ENCODE assay signal across 9 cellular contexts in genomic region chr20:32574296-32575226, GRCh38. TPM values are rescaled to one million over a fixed set of nuclear protein-coding genes. Genes with fewer than 3 reads are reported as not detected.
DNase-seq lines count a peak whose midpoint lies in the region; ATAC-seq and TF ChIP-seq lines count a peak whose summit lies in the region.
"Had no signal": no experiment of that assay in that cellular context is flagged by ENCODE, and none has a peak within 500 bp of the region (broad histone marks: within the 10 kb centered on the region; RNA-seq: fewer than 3 reads in every experiment).

No MANE protein-coding gene starts in this region.

- H3K4me3 ChIP-seq in AG04449 (ENCODE audit: low read depth, low read length), result no peak overlapping the region

- peak; percentile 49 for DNase-seq in AG04449 (ENCODE audit: low read depth, low spot score)
- peak; percentile 30 for DNase-seq in HS-27A (ENCODE audit: low read depth)
- no peak for DNase-seq in activated CD4-positive, alpha-beta T cell treated with anti-CD3 and anti-CD28 coated beads, Interleukin-2, amount 10 ng/mL, durations not matched to agents 7 days and 5 days
- DNase-seq in foreskin melanocyte, result peak; percentile 12
- peak; percentile 28 to 33 for DNase-seq in stimulated activated CD8-positive, alpha-beta memory T cell treated with anti-CD3 and anti-CD28 coated beads, Interleukin-2, amount 100 ng/mL, for 48 hours (ENCODE audit: low read depth in 2 of 2)
- DNase-seq: activated naive CD8-positive, alpha-beta T cell treated with anti-CD3 and anti-CD28 coated beads, Interleukin-2, amount 10 ng/mL, durations not matched to agents 7 days and 5 days had no signal

- peak overlapping the region; percentile 44 for H3K27ac Mint-ChIP-seq in activated CD4-positive, alpha-beta T cell treated with anti-CD3 and anti-CD28 coated beads, Interleukin-2, amount 10 ng/mL, durations not matched to agents 7 days and 5 days
- H3K27ac Mint-ChIP-seq: activated naive CD8-positive, alpha-beta T cell treated with anti-CD3 and anti-CD28 coated beads, Interleukin-2, amount 10 ng/mL, durations not matched to agents 7 days and 5 days had no signal

- no peaks in the 10 kb centered on the region for H3K9me3 Mint-ChIP-seq in activated CD4-positive, alpha-beta T cell treated with anti-CD3 and anti-CD28 coated beads, Interleukin-2, amount 10 ng/mL, durations not matched to agents 7 days and 5 days
- H3K9me3 Mint-ChIP-seq: activated naive CD8-positive, alpha-beta T cell treated with anti-CD3 and anti-CD28 coated beads, Interleukin-2, amount 10 ng/mL, durations not matched to agents 7 days and 5 days had no signal

- peaks cover 10% of the 10 kb centered on the region for H3K4me1 Mint-ChIP-seq in activated CD4-positive, alpha-beta T cell treated with anti-CD3 and anti-CD28 coated beads, Interleukin-2, amount 10 ng/mL, durations not matched to agents 7 days and 5 days

- ATAC-seq in HG02571 (IDR thresholded peaks at IDR 0.05; ENCODE audit: unreplicated experiment), result no peak
- no peak for ATAC-seq in HG02588 (IDR thresholded peaks at IDR 0.05; ENCODE audit: unreplicated experiment)
- ATAC-seq in HG03354 (IDR thresholded peaks at IDR 0.05; ENCODE audit: poor library complexity, severe bottlenecking, unreplicated experiment), result no peak

- TF ChIP-seq CTCF in AG04449 (IDR thresholded peaks at IDR 0.05; ENCODE audit: insufficient read depth, low read length, missing control alignments), result no peak

- no peak overlapping the region for H3K4me3 Mint-ChIP-seq in activated CD4-positive, alpha-beta T cell treated with anti-CD3 and anti-CD28 coated beads, Interleukin-2, amount 10 ng/mL, durations not matched to agents 7 days and 5 days
- H3K4me3 Mint-ChIP-seq: activated naive CD8-positive, alpha-beta T cell treated with anti-CD3 and anti-CD28 coated beads, Interleukin-2, amount 10 ng/mL, durations not matched to agents 7 days and 5 days had no signal

- CTCF ChIA-PET in AG04449 (lab: Yijun Ruan, JAX), result interaction anchor here (1.0 kb wide), 2 partner anchors 77 to 78 kb away, joined by 3 read pairs; no protein-coding TSS in a partner anchor
- CTCF ChIA-PET in activated CD4-positive, alpha-beta T cell treated with anti-CD3 and anti-CD28 coated beads, Interleukin-2, amount 10 ng/mL, durations not matched to agents 7 days and 5 days (lab: Charles Lee), result interaction anchor here (0.6 to 2.5 kb wide), 6 partner anchors 14 to 323 kb away, joined by 3 to 6 read pairs (median 4); no protein-coding TSS in a partner anchor

- no peaks in the 10 kb centered on the region for H3K27me3 Mint-ChIP-seq in activated CD4-positive, alpha-beta T cell treated with anti-CD3 and anti-CD28 coated beads, Interleukin-2, amount 10 ng/mL, durations not matched to agents 7 days and 5 days
- H3K27me3 Mint-ChIP-seq: activated naive CD8-positive, alpha-beta T cell treated with anti-CD3 and anti-CD28 coated beads, Interleukin-2, amount 10 ng/mL, durations not matched to agents 7 days and 5 days had no signal

- no peaks in the 10 kb centered on the region for H3K36me3 Mint-ChIP-seq in activated CD4-positive, alpha-beta T cell treated with anti-CD3 and anti-CD28 coated beads, Interleukin-2, amount 10 ng/mL, durations not matched to agents 7 days and 5 days (ENCODE audit: low read depth)
- H3K36me3 Mint-ChIP-seq: activated naive CD8-positive, alpha-beta T cell treated with anti-CD3 and anti-CD28 coated beads, Interleukin-2, amount 10 ng/mL, durations not matched to agents 7 days and 5 days had no signal

- POLR2A ChIA-PET in AG04449 (lab: Yijun Ruan, JAX), result interaction anchor here (0.6 kb wide), 1 partner anchor 282 kb away, joined by 3 read pairs; no protein-coding TSS in a partner anchor
- POLR2A ChIA-PET in activated CD4-positive, alpha-beta T cell treated with anti-CD3 and anti-CD28 coated beads, Interleukin-2, amount 10 ng/mL, durations not matched to agents 7 days and 5 days (lab: Charles Lee), result no interaction called here

RNA-seq across cellular contexts. Expression of gene NOL4L, which starts 10.6 kb away (rescaled TPM):
- total RNA-seq in activated CD4-positive, alpha-beta T cell treated with anti-CD3 and anti-CD28 coated beads, Interleukin-2, amount 10 ng/mL, durations not matched to agents 7 days and 5 days, result 10 to 100 TPM; 26.1 to 27.4 TPM
